In genomic region chr13:30587231-30587630, GRCh38 we compare ENCODE assay signal across 7 cellular contexts.
"Had no signal": no experiment of that assay in that cellular context is flagged by ENCODE, and none has a peak within 500 bp of the region (broad histone marks: within the 10 kb centered on the region; RNA-seq: fewer than 3 reads in every experiment).

No MANE protein-coding gene starts in this region.

- H3K4me3 ChIP-seq: K562 had no signal

- DNase-seq: IMR-90, KBM-7, KG1 had no signal

- ATAC-seq: HepG2, K562 had no signal

- H3K27ac ChIP-seq: HL-60 had no signal

- FAIRE-seq: HepG2, HTR-8/SVneo, K562 had no signal
